19 cellular contexts compared by ENCODE assay signal in genomic region chr1:235315173-235315572, GRCh38. TPM values are rescaled to one million over a fixed set of nuclear protein-coding genes. Genes with fewer than 3 reads are reported as not detected.
A peak's percentile ranks its signal among the peaks of the same experiment; 100 is the strongest.
DNase-seq lines count a peak whose midpoint lies in the region; ATAC-seq, FAIRE-seq and TF ChIP-seq lines count a peak whose summit lies in the region.
"Had no signal": no experiment of that assay in that cellular context is flagged by ENCODE, and none has a peak within 500 bp of the region (broad histone marks: within the 10 kb centered on the region; RNA-seq: fewer than 3 reads in every experiment).

No MANE protein-coding gene starts in this region.

- H3K27ac ChIP-seq in HepG2 (ENCODE audit: extremely low read length, insufficient read depth, low read length) (no peak overlapping the region), right lobe of liver (no peak overlapping the region), K562 (ENCODE audit: extremely low read depth, low read depth, low read length) (no peak overlapping the region), right cardiac atrium (ENCODE audit: low read length) (no peak overlapping the region)
- H3K27ac ChIP-seq: 22Rv1, Peyer's patch had no signal

- in situ Hi-C loops in HepG2 (cut with HindIII; ENCODE audit: extremely low pct_ligation_motif_present, low pct_unique_long_range_greater_than_20kb) = no loop called here
- in situ Hi-C loops in K562 (cut with MboI) = no loop called here

- H2AFZ ChIP-seq in HepG2 (ENCODE audit: low read length) (no peak overlapping the region), K562 (ENCODE audit: low read depth, low read length) (no peak overlapping the region)
- H2AFZ ChIP-seq: GM23338 had no signal

- H3K27ac Mint-ChIP-seq in activated CD4-positive, alpha-beta T cell treated with anti-CD3 and anti-CD28 coated beads, Interleukin-2, amount 10 ng/mL, durations not matched to agents 24 days and 14 days = no peak overlapping the region
- H3K27ac Mint-ChIP-seq: B cell; CD8-positive, alpha-beta T cell; GM23338 had no signal

- no peaks in the 10 kb centered on the region for H3K9me1 ChIP-seq in K562 (ENCODE audit: control insufficient read depth, insufficient read depth, low read length)

- TF ChIP-seq POLR2A in HepG2 (IDR thresholded peaks at IDR 0.05; ENCODE audit: insufficient read depth in 1 of 2, low read depth in 2 of 2, low read length in 2 of 2) (no peak), right lobe of liver (IDR thresholded peaks at IDR 0.05) (no peak), K562 (conservative IDR thresholded peaks at IDR 0.05) (no peak)

- H3K4me1 Mint-ChIP-seq in activated CD4-positive, alpha-beta T cell treated with anti-CD3 and anti-CD28 coated beads, Interleukin-2, amount 10 ng/mL, durations not matched to agents 24 days and 14 days = peaks cover 59% of the 10 kb centered on the region

- no peak for TF ChIP-seq RAD21 in HepG2 (CRISPR knock-in tag; IDR thresholded peaks at IDR 0.05)
- TF ChIP-seq RAD21 in K562 (CRISPR knock-in tag; conservative IDR thresholded peaks at IDR 0.05 in 1 of 2, IDR thresholded peaks at IDR 0.05 in 1 of 2) = no peak

- POLR2A ChIA-PET in HepG2 (lab: Yijun Ruan, JAX) (no interaction called here), K562 (lab: Yijun Ruan, JAX) (interaction anchor here (0.9 to 7.3 kb wide), 5 partner anchors 10 to 40 kb away, joined by 3 to 38 read pairs (median 5); partner anchors contain the start of genes ARID4B and GGPS1)

- no peak overlapping the region for H3K4me3 ChIP-seq in HepG2 (replicated peaks in 1 of 3; ENCODE audit: insufficient read depth in 1 of 3, low read depth in 2 of 3, low read length in 3 of 3)
- no peak overlapping the region for H3K4me3 ChIP-seq in right lobe of liver
- no peak overlapping the region for H3K4me3 ChIP-seq in K562
- no peak overlapping the region for H3K4me3 ChIP-seq in right cardiac atrium (ENCODE audit: low read length)
- H3K4me3 ChIP-seq: GM23338, Peyer's patch had no signal

- TF ChIP-seq EP300 in HepG2 (IDR thresholded peaks at IDR 0.05; ENCODE audit: low read depth in 2 of 2, low read length in 2 of 2) = no peak
- TF ChIP-seq EP300 in HepG2 (CRISPR knock-in tag; IDR thresholded peaks at IDR 0.05; ENCODE audit: borderline replicate concordance) = no peak
- no peak for TF ChIP-seq EP300 in K562 (IDR thresholded peaks at IDR 0.05; ENCODE audit: low read length)

- no peak for FAIRE-seq in HepG2 (lab: Jason Lieb, UNC)
- FAIRE-seq in K562 (lab: Jason Lieb, UNC) = no peak
- FAIRE-seq: GM18507 had no signal

- no peaks in the 10 kb centered on the region for H3K27me3 ChIP-seq in HepG2 (ENCODE audit: control insufficient read depth in 1 of 2, insufficient read depth in 2 of 2, low read length in 2 of 2)
- H3K27me3 ChIP-seq in right lobe of liver = no peaks in the 10 kb centered on the region
- H3K27me3 ChIP-seq in K562 (ENCODE audit: control insufficient read depth in 2 of 2, insufficient read depth in 2 of 2, low read length in 2 of 2) = no peaks in the 10 kb centered on the region
- H3K27me3 ChIP-seq in right cardiac atrium (ENCODE audit: control insufficient read depth, insufficient read depth) = no peaks in the 10 kb centered on the region
- H3K27me3 ChIP-seq: Peyer's patch had no signal

- H3K36me3 ChIP-seq in HepG2 (replicated peaks in 1 of 2; ENCODE audit: control insufficient read depth in 1 of 2, insufficient read depth in 2 of 2, low read length in 2 of 2) (peaks cover 1 to 15% of the 10 kb centered on the region in 2 experiments; a peak in 3 of 5 replicates), right lobe of liver (peaks cover 0 to 5% (median 0%) of the 10 kb centered on the region in 4 donors), K562 (ENCODE audit: control insufficient read depth, insufficient read depth, low read length) (peaks cover 34% of the 10 kb centered on the region)

- peaks cover 31% of the 10 kb centered on the region for H3K36me3 Mint-ChIP-seq in activated CD4-positive, alpha-beta T cell treated with anti-CD3 and anti-CD28 coated beads, Interleukin-2, amount 10 ng/mL, durations not matched to agents 24 days and 14 days (ENCODE audit: low read depth)

- CTCF ChIA-PET in HepG2 (lab: Yijun Ruan, JAX; ENCODE audit: low intra/inter-chr PET ratio, low total read pairs) (no interaction called here), K562 (lab: Yijun Ruan, JAX; ENCODE audit: low intra/inter-chr PET ratio) (no interaction called here)

- DNase-seq in activated CD4-positive, alpha-beta T cell treated with anti-CD3 and anti-CD28 coated beads, Interleukin-2, amount 10 ng/mL, durations not matched to agents 24 days and 14 days = no peak
- no peak for DNase-seq in activated CD4-positive, alpha-beta T cell treated with anti-CD3 and anti-CD28 coated beads for 48 hours
- DNase-seq in HepG2 (ENCODE audit: low spot score) (no peak), right lobe of liver (no peak), K562 (ENCODE audit: extremely low read depth in 1 of 4, low spot score in 3 of 4) (no peak), DMS79 (lab: John Stamatoyannopoulos, UW) (no peak), right cardiac atrium (no peak), nucleus accumbens (lab: John Stamatoyannopoulos, UW) (no peak)
- DNase-seq: CD8-positive, alpha-beta T cell; DMS79 treated with DMSO at 0.1 percent for 48 hours; KG1; NCI-H1092 treated with DMSO at 0.1 percent for 48 hours; NCI-H524; Peyer's patch had no signal

- no peaks in the 10 kb centered on the region for H3K9me3 Mint-ChIP-seq in activated CD4-positive, alpha-beta T cell treated with anti-CD3 and anti-CD28 coated beads, Interleukin-2, amount 10 ng/mL, durations not matched to agents 24 days and 14 days
- H3K9me3 Mint-ChIP-seq: CD8-positive, alpha-beta T cell had no signal

- no peak overlapping the region for H3K9ac ChIP-seq in HepG2 (ENCODE audit: insufficient read depth, low read depth, low read length)
- no peak overlapping the region for H3K9ac ChIP-seq in K562 (ENCODE audit: insufficient read depth in 1 of 2, low read depth in 2 of 2, low read length in 2 of 2)

- peak overlapping the region; percentile 23 for H3K4me3 Mint-ChIP-seq in activated CD4-positive, alpha-beta T cell treated with anti-CD3 and anti-CD28 coated beads, Interleukin-2, amount 10 ng/mL, durations not matched to agents 24 days and 14 days
- H3K4me3 Mint-ChIP-seq: B cell, GM23338 had no signal

- TF ChIP-seq CTCF in HepG2 (CRISPR knock-in tag; IDR thresholded peaks at IDR 0.05) = no peak
- TF ChIP-seq CTCF in right lobe of liver (IDR thresholded peaks at IDR 0.05) = no peak
- no peak for TF ChIP-seq CTCF in K562 (IDR thresholded peaks at IDR 0.05 in 2 of 3, conservative IDR thresholded peaks at IDR 0.05 in 1 of 3; ENCODE audit: insufficient read depth in 2 of 3, low read depth in 1 of 3, low read length in 3 of 3)

- no TSS peak for BruUV-seq in HepG2 (replicated peaks; lab: Mats Ljungman, UMichigan)
- no TSS peak for BruUV-seq in K562 (replicated peaks; lab: Mats Ljungman, UMichigan)

- H3K9me3 ChIP-seq in HepG2 (ENCODE audit: low read length) (no peaks in the 10 kb centered on the region), right lobe of liver (no peaks in the 10 kb centered on the region), K562 (replicated peaks; ENCODE audit: control insufficient read depth, insufficient read depth, low read depth, low read length) (no peaks in the 10 kb centered on the region), right cardiac atrium (ENCODE audit: control insufficient read depth, low read length) (no peaks in the 10 kb centered on the region)
- H3K9me3 ChIP-seq: Peyer's patch had no signal

- H3K4me1 ChIP-seq in HepG2 (ENCODE audit: insufficient read depth, low read length) = peaks cover 48% of the 10 kb centered on the region
- H3K4me1 ChIP-seq in right lobe of liver = peaks cover 0 to 6% (median 3%) of the 10 kb centered on the region in 4 donors
- H3K4me1 ChIP-seq in K562 (replicated peaks in 1 of 2; ENCODE audit: control insufficient read depth in 2 of 2, insufficient read depth in 2 of 2, low read length in 2 of 2) = no peaks in the 10 kb centered on the region; a peak in 2 of 5 replicates
- peaks cover 10% of the 10 kb centered on the region for H3K4me1 ChIP-seq in right cardiac atrium (ENCODE audit: control insufficient read depth, insufficient read depth, low read length)

- H3K4me2 ChIP-seq in HepG2 (ENCODE audit: low read depth, low read length) (no peak overlapping the region), K562 (ENCODE audit: insufficient read depth, low read length) (no peak overlapping the region)
- H3K4me2 ChIP-seq: GM23338 had no signal

- WGBS in HepG2 (ENCODE audit: low lambda C conversion rate) = 97% methylated on average over 5 of the region's 5 CpGs
- 90% methylated on average over 2 of the region's 5 CpGs for WGBS in right lobe of liver (ENCODE audit: insufficient coverage, low coverage, low lambda C conversion rate, missing lambda C conversion rate)
- 78% methylated on average over 5 of the region's 5 CpGs for WGBS in K562 (ENCODE audit: insufficient coverage, low coverage, missing lambda C conversion rate)
- WGBS in right cardiac atrium = 97% methylated on average over 5 of the region's 5 CpGs

- H4K20me1 ChIP-seq in HepG2 (ENCODE audit: insufficient read depth, low read length) (peaks cover 38% of the 10 kb centered on the region), K562 (replicated peaks; ENCODE audit: control insufficient read depth, insufficient read depth, low read length) (no peaks in the 10 kb centered on the region)

- H3K79me2 ChIP-seq in HepG2 (ENCODE audit: insufficient read depth, low read length) (peaks cover 95% of the 10 kb centered on the region), K562 (ENCODE audit: control insufficient read depth, insufficient read depth, low read length) (peaks cover 95% of the 10 kb centered on the region)

- no peaks in the 10 kb centered on the region for H3K27me3 Mint-ChIP-seq in activated CD4-positive, alpha-beta T cell treated with anti-CD3 and anti-CD28 coated beads, Interleukin-2, amount 10 ng/mL, durations not matched to agents 24 days and 14 days
- H3K27me3 Mint-ChIP-seq: B cell had no signal

- ATAC-seq in HepG2 (no peak), right lobe of liver (no peak), K562 (peak; percentile 23), right cardiac atrium (no peak)
- ATAC-seq: CD8-positive, alpha-beta T cell; GM23338; Right ventricle myocardium inferior had no signal

- intact Hi-C loops in activated CD4-positive, alpha-beta T cell treated with anti-CD3 and anti-CD28 coated beads, Interleukin-2, amount 10 ng/mL, durations not matched to agents 24 days and 14 days (cut with micrococcal nuclease) = no loop called here
- intact Hi-C loops in HepG2 (cut with micrococcal nuclease; ENCODE audit: unreplicated experiment) = no loop called here
- intact Hi-C loops in right lobe of liver (cut with DNase I) = no loop called here
- intact Hi-C loops in K562 (cut with micrococcal nuclease) = no loop called here
- intact Hi-C loops in right cardiac atrium (cut with DNase I) = no loop called here

RNA-seq across cellular contexts. Expression of gene ARID4B, which starts 12.8 kb away (rescaled TPM):
- total RNA-seq in activated CD4-positive, alpha-beta T cell treated with anti-CD3 and anti-CD28 coated beads, Interleukin-2, amount 10 ng/mL, durations not matched to agents 24 days and 14 days = 50.8 and 50.9 TPM in 2 replicates
- 24.6 and 26.9 TPM in 2 replicates for total RNA-seq in HepG2 (2016; rRNA removed; fragmentation: Illumina TruSeq; extraction: Trizol)
- 3.6 and 6.4 TPM in 2 replicates for total RNA-seq in HepG2 (2016; cell fraction: cytosol; rRNA removed; fragmentation: Illumina TruSeq; extraction: Trizol; ENCODE audit: low read depth)
- 25.3 and 26.7 TPM in 2 replicates for total RNA-seq in HepG2 (2016; cell fraction: insoluble cytoplasmic fraction; rRNA removed; fragmentation: Illumina TruSeq; extraction: Trizol)
- total RNA-seq in HepG2 (2016; cell fraction: membrane; rRNA removed; fragmentation: Illumina TruSeq; extraction: Trizol) = 6.4 and 8.2 TPM in 2 replicates
- 40.1 and 45.0 TPM in 2 replicates for total RNA-seq in HepG2 (2016; cell fraction: nucleus; rRNA removed; fragmentation: Illumina TruSeq; extraction: Trizol)
- 7.2 and 9.7 TPM in 2 replicates for polyA plus RNA-seq in HepG2 (2011; rRNA removed)
- 3.3 and 4.4 TPM in 2 replicates for polyA plus RNA-seq in HepG2 (2011; cell fraction: cytosol; rRNA removed)
- 12.9 and 13.1 TPM in 2 replicates for polyA plus RNA-seq in HepG2 (2011; cell fraction: nucleus; rRNA removed)
- 13.4 and 18.5 TPM in 2 replicates for polyA plus RNA-seq in HepG2 (2012)
- polyA plus RNA-seq in HepG2 (2016; cell fraction: cytosol; fragmentation: Illumina TruSeq; extraction: Trizol; ENCODE audit: low read depth) = 0.25 and 0.27 TPM in 2 replicates
- polyA plus RNA-seq in HepG2 (2016; cell fraction: insoluble cytoplasmic fraction; fragmentation: Illumina TruSeq; extraction: Trizol; ENCODE audit: low read depth) = 14.8 and 15.4 TPM in 2 replicates
- polyA plus RNA-seq in HepG2 (2016; cell fraction: membrane; fragmentation: Illumina TruSeq; extraction: Trizol; ENCODE audit: low read depth) = 0.92 and 0.98 TPM in 2 replicates
- 30.0 and 32.3 TPM in 2 replicates for polyA plus RNA-seq in HepG2 (2016; cell fraction: nucleus; fragmentation: Illumina TruSeq; extraction: Trizol; ENCODE audit: insufficient read depth, low read depth)
- 9.7 and 16.5 TPM in 2 replicates for polyA minus RNA-seq in HepG2 (2011; rRNA and poly(A)+ RNA removed; ENCODE audit: low replicate concordance)
- polyA minus RNA-seq in HepG2 (2011; cell fraction: cytosol; rRNA and poly(A)+ RNA removed) = 10.8 and 14.8 TPM in 2 replicates
- polyA minus RNA-seq in HepG2 (2011; cell fraction: nucleus; rRNA and poly(A)+ RNA removed) = 73.5 and 86.1 TPM in 2 replicates
- 10 to 100 TPM in 4 of 6 experiments, 1 to 10 TPM in 2; 8.0 to 16.2 (median 11.4) TPM for total RNA-seq in right lobe of liver
- 87.6 and 197 TPM in 2 replicates for total RNA-seq in K562 (2011; cell fraction: chromatin; rRNA removed; ENCODE audit: low replicate concordance)
- 58.9 and 75.1 TPM in 2 replicates for total RNA-seq in K562 (2011; cell fraction: nucleolus; rRNA removed)
- total RNA-seq in K562 (2011; cell fraction: nucleoplasm; rRNA removed) = 72.0 and 86.5 TPM in 2 replicates
- total RNA-seq in K562 (2014; rRNA removed) = 23.6 and 37.2 TPM in 2 replicates
- total RNA-seq in K562 (2014; rRNA removed; fragmentation: Illumina TruSeq; extraction: Trizol) = 37.9 and 42.9 TPM in 2 replicates
- 33.3 and 38.9 TPM in 2 replicates for total RNA-seq in K562 (2015; rRNA removed; fragmentation: Illumina TruSeq; extraction: Trizol)
- total RNA-seq in K562 (2021) = 24.2 and 24.4 TPM in 2 replicates
- polyA plus RNA-seq in K562 (2011; rRNA removed) = 12.3 and 17.7 TPM in 2 replicates
- polyA plus RNA-seq in K562 (2011; cell fraction: cytosol; rRNA removed) = 2.4 and 4.6 TPM in 2 replicates
- polyA plus RNA-seq in K562 (2011; cell fraction: nucleus; rRNA removed) = 22.1 and 25.6 TPM in 2 replicates
- 12.7 and 14.0 TPM in 2 replicates for polyA plus RNA-seq in K562 (2012)
- polyA plus RNA-seq in K562 (2014; fragmentation: Illumina TruSeq; extraction: Trizol) = 16.9 and 18.5 TPM in 2 replicates
- 10 to 100 TPM in 1 of 2 experiments, 1 to 10 TPM in 1; 8.4 to 11.8 TPM for polyA plus RNA-seq in K562 (2014; fragmentation: Nextera tagmentation; extraction: Ambion mirVana)
- polyA plus RNA-seq in K562 (2014; rRNA removed) = 13.1 and 14.3 TPM in 2 replicates
- 50.5 and 54.9 TPM in 2 replicates for polyA minus RNA-seq in K562 (2011; rRNA and poly(A)+ RNA removed)
- 16.7 and 29.3 TPM in 2 replicates for polyA minus RNA-seq in K562 (2011; cell fraction: cytosol; rRNA and poly(A)+ RNA removed)
- polyA minus RNA-seq in K562 (2011; cell fraction: nucleus; rRNA and poly(A)+ RNA removed) = 34.6 and 80.0 TPM in 2 replicates
- total RNA-seq in right cardiac atrium = 10 to 100 TPM; 18.4 to 22.4 (median 21.1) TPM
- polyA plus RNA-seq in right cardiac atrium = 10.8 TPM

RNA-seq across cellular contexts. Expression of gene GGPS1, which starts 13.2 kb away (rescaled TPM):
- total RNA-seq in activated CD4-positive, alpha-beta T cell treated with anti-CD3 and anti-CD28 coated beads, Interleukin-2, amount 10 ng/mL, durations not matched to agents 24 days and 14 days = 30.8 and 33.9 TPM in 2 replicates
- 42.6 and 59.1 TPM in 2 replicates for total RNA-seq in HepG2 (2016; rRNA removed; fragmentation: Illumina TruSeq; extraction: Trizol)
- 21.5 and 21.8 TPM in 2 replicates for total RNA-seq in HepG2 (2016; cell fraction: cytosol; rRNA removed; fragmentation: Illumina TruSeq; extraction: Trizol; ENCODE audit: low read depth)
- total RNA-seq in HepG2 (2016; cell fraction: insoluble cytoplasmic fraction; rRNA removed; fragmentation: Illumina TruSeq; extraction: Trizol) = 38.1 and 62.2 TPM in 2 replicates
- total RNA-seq in HepG2 (2016; cell fraction: membrane; rRNA removed; fragmentation: Illumina TruSeq; extraction: Trizol) = 37.1 and 44.7 TPM in 2 replicates
- 11.9 and 16.2 TPM in 2 replicates for total RNA-seq in HepG2 (2016; cell fraction: nucleus; rRNA removed; fragmentation: Illumina TruSeq; extraction: Trizol)
- polyA plus RNA-seq in HepG2 (2011; rRNA removed) = 25.8 and 28.8 TPM in 2 replicates
- polyA plus RNA-seq in HepG2 (2011; cell fraction: cytosol; rRNA removed) = 12.9 and 22.2 TPM in 2 replicates
- polyA plus RNA-seq in HepG2 (2011; cell fraction: nucleus; rRNA removed) = 4.4 and 11.2 TPM in 2 replicates
- 30.9 and 36.8 TPM in 2 replicates for polyA plus RNA-seq in HepG2 (2012)
- 11.2 and 11.4 TPM in 2 replicates for polyA plus RNA-seq in HepG2 (2016; cell fraction: cytosol; fragmentation: Illumina TruSeq; extraction: Trizol; ENCODE audit: low read depth)
- 59.2 and 60.3 TPM in 2 replicates for polyA plus RNA-seq in HepG2 (2016; cell fraction: insoluble cytoplasmic fraction; fragmentation: Illumina TruSeq; extraction: Trizol; ENCODE audit: low read depth)
- 29.1 and 29.2 TPM in 2 replicates for polyA plus RNA-seq in HepG2 (2016; cell fraction: membrane; fragmentation: Illumina TruSeq; extraction: Trizol; ENCODE audit: low read depth)
- polyA plus RNA-seq in HepG2 (2016; cell fraction: nucleus; fragmentation: Illumina TruSeq; extraction: Trizol; ENCODE audit: insufficient read depth, low read depth) = 24.5 and 28.8 TPM in 2 replicates
- 17.0 and 17.9 TPM in 2 replicates for polyA minus RNA-seq in HepG2 (2011; rRNA and poly(A)+ RNA removed; ENCODE audit: low replicate concordance)
- polyA minus RNA-seq in HepG2 (2011; cell fraction: cytosol; rRNA and poly(A)+ RNA removed) = 15.0 and 19.9 TPM in 2 replicates
- polyA minus RNA-seq in HepG2 (2011; cell fraction: nucleus; rRNA and poly(A)+ RNA removed) = 11.3 and 17.7 TPM in 2 replicates
- 10 to 100 TPM in 4 of 6 experiments, 1 to 10 TPM in 2; 7.8 to 12.1 (median 10.6) TPM for total RNA-seq in right lobe of liver
- 7.8 and 28.4 TPM in 2 replicates for total RNA-seq in K562 (2011; cell fraction: chromatin; rRNA removed; ENCODE audit: low replicate concordance)
- 5.3 and 8.7 TPM in 2 replicates for total RNA-seq in K562 (2011; cell fraction: nucleolus; rRNA removed)
- total RNA-seq in K562 (2011; cell fraction: nucleoplasm; rRNA removed) = 15.0 and 24.5 TPM in 2 replicates
- 18.8 and 29.7 TPM in 2 replicates for total RNA-seq in K562 (2014; rRNA removed)
- 50.3 and 66.8 TPM in 2 replicates for total RNA-seq in K562 (2014; rRNA removed; fragmentation: Illumina TruSeq; extraction: Trizol)
- total RNA-seq in K562 (2015; rRNA removed; fragmentation: Illumina TruSeq; extraction: Trizol) = 35.6 and 36.7 TPM in 2 replicates
- 56.3 and 59.1 TPM in 2 replicates for total RNA-seq in K562 (2021)
- polyA plus RNA-seq in K562 (2011; rRNA removed) = 79.2 and 98.2 TPM in 2 replicates
- 25.8 and 49.3 TPM in 2 replicates for polyA plus RNA-seq in K562 (2011; cell fraction: cytosol; rRNA removed)
- 17.2 and 24.5 TPM in 2 replicates for polyA plus RNA-seq in K562 (2011; cell fraction: nucleus; rRNA removed)
- polyA plus RNA-seq in K562 (2012) = 39.7 and 48.5 TPM in 2 replicates
- polyA plus RNA-seq in K562 (2014; fragmentation: Illumina TruSeq; extraction: Trizol) = 70.4 and 72.1 TPM in 2 replicates
- 100 to 1,000 TPM in 1 of 2 experiments, 10 to 100 TPM in 1; 97.8 to 104 TPM for polyA plus RNA-seq in K562 (2014; fragmentation: Nextera tagmentation; extraction: Ambion mirVana)
- 45.5 and 47.2 TPM in 2 replicates for polyA plus RNA-seq in K562 (2014; rRNA removed)
- polyA minus RNA-seq in K562 (2011; rRNA and poly(A)+ RNA removed) = 53.9 and 65.6 TPM in 2 replicates
- 21.8 and 24.4 TPM in 2 replicates for polyA minus RNA-seq in K562 (2011; cell fraction: cytosol; rRNA and poly(A)+ RNA removed)
- 6.7 and 18.1 TPM in 2 replicates for polyA minus RNA-seq in K562 (2011; cell fraction: nucleus; rRNA and poly(A)+ RNA removed)
- total RNA-seq in right cardiac atrium = 10 to 100 TPM; 29.7 to 33.5 (median 31.0) TPM
- polyA plus RNA-seq in right cardiac atrium = 22.0 TPM

RNA-seq across cellular contexts. Expression of gene TBCE, which starts 52.1 kb away (rescaled TPM):
- total RNA-seq in activated CD4-positive, alpha-beta T cell treated with anti-CD3 and anti-CD28 coated beads, Interleukin-2, amount 10 ng/mL, durations not matched to agents 24 days and 14 days = 24.0 and 24.2 TPM in 2 replicates
- total RNA-seq in HepG2 (2016; rRNA removed; fragmentation: Illumina TruSeq; extraction: Trizol) (25.6 and 33.0 TPM in 2 replicates), right lobe of liver (10 to 100 TPM; 11.2 to 16.6 (median 13.3) TPM), K562 (2014; rRNA removed) (60.0 and 63.6 TPM in 2 replicates), K562 (2014; rRNA removed; fragmentation: Illumina TruSeq; extraction: Trizol) (92.1 and 99.9 TPM in 2 replicates), K562 (2015; rRNA removed; fragmentation: Illumina TruSeq; extraction: Trizol) (78.3 and 87.9 TPM in 2 replicates), K562 (2021) (52.6 and 65.2 TPM in 2 replicates), right cardiac atrium (10 to 100 TPM; 13.3 to 22.3 (median 17.9) TPM)
- total RNA-seq in HepG2 (2016; cell fraction: cytosol; rRNA removed; fragmentation: Illumina TruSeq; extraction: Trizol; ENCODE audit: low read depth) = 14.7 and 15.8 TPM in 2 replicates
- total RNA-seq in HepG2 (2016; cell fraction: insoluble cytoplasmic fraction; rRNA removed; fragmentation: Illumina TruSeq; extraction: Trizol) = 26.3 and 39.6 TPM in 2 replicates
- total RNA-seq in HepG2 (2016; cell fraction: membrane; rRNA removed; fragmentation: Illumina TruSeq; extraction: Trizol) = 11.4 and 12.5 TPM in 2 replicates
- 21.0 and 25.5 TPM in 2 replicates for total RNA-seq in HepG2 (2016; cell fraction: nucleus; rRNA removed; fragmentation: Illumina TruSeq; extraction: Trizol)
- polyA plus RNA-seq in HepG2 (2011; rRNA removed) (24.4 and 31.1 TPM in 2 replicates), K562 (2011; rRNA removed) (61.7 and 87.9 TPM in 2 replicates), K562 (2014; fragmentation: Illumina TruSeq; extraction: Trizol) (68.8 and 81.8 TPM in 2 replicates), K562 (2014; fragmentation: Nextera tagmentation; extraction: Ambion mirVana) (10 to 100 TPM; 59.0 to 89.8 TPM), K562 (2014; rRNA removed) (79.5 and 82.1 TPM in 2 replicates), right cardiac atrium (17.2 TPM)
- polyA plus RNA-seq in HepG2 (2011; cell fraction: cytosol; rRNA removed) = 15.6 and 21.0 TPM in 2 replicates
- polyA plus RNA-seq in HepG2 (2011; cell fraction: nucleus; rRNA removed) = 26.3 and 27.5 TPM in 2 replicates
- polyA plus RNA-seq in HepG2 (2012) = 35.3 and 48.1 TPM in 2 replicates
- 5.5 and 5.9 TPM in 2 replicates for polyA plus RNA-seq in HepG2 (2016; cell fraction: cytosol; fragmentation: Illumina TruSeq; extraction: Trizol; ENCODE audit: low read depth)
- polyA plus RNA-seq in HepG2 (2016; cell fraction: insoluble cytoplasmic fraction; fragmentation: Illumina TruSeq; extraction: Trizol; ENCODE audit: low read depth) = 33.2 and 36.2 TPM in 2 replicates
- polyA plus RNA-seq in HepG2 (2016; cell fraction: membrane; fragmentation: Illumina TruSeq; extraction: Trizol; ENCODE audit: low read depth) = 7.0 and 7.4 TPM in 2 replicates
- 60.6 and 63.9 TPM in 2 replicates for polyA plus RNA-seq in HepG2 (2016; cell fraction: nucleus; fragmentation: Illumina TruSeq; extraction: Trizol; ENCODE audit: insufficient read depth, low read depth)
- polyA minus RNA-seq in HepG2 (2011; rRNA and poly(A)+ RNA removed; ENCODE audit: low replicate concordance) = 9.1 and 14.9 TPM in 2 replicates
- 13.1 and 16.3 TPM in 2 replicates for polyA minus RNA-seq in HepG2 (2011; cell fraction: cytosol; rRNA and poly(A)+ RNA removed)
- polyA minus RNA-seq in HepG2 (2011; cell fraction: nucleus; rRNA and poly(A)+ RNA removed) = 44.9 and 47.3 TPM in 2 replicates
- total RNA-seq in K562 (2011; cell fraction: chromatin; rRNA removed; ENCODE audit: low replicate concordance) = 145 and 291 TPM in 2 replicates
- 78.7 and 90.9 TPM in 2 replicates for total RNA-seq in K562 (2011; cell fraction: nucleolus; rRNA removed)
- total RNA-seq in K562 (2011; cell fraction: nucleoplasm; rRNA removed) = 144 and 194 TPM in 2 replicates
- polyA plus RNA-seq in K562 (2011; cell fraction: cytosol; rRNA removed) = 20.2 and 36.7 TPM in 2 replicates
- polyA plus RNA-seq in K562 (2011; cell fraction: nucleus; rRNA removed) = 52.8 and 66.0 TPM in 2 replicates
- polyA plus RNA-seq in K562 (2012) = 45.4 and 64.8 TPM in 2 replicates
- polyA minus RNA-seq in K562 (2011; rRNA and poly(A)+ RNA removed) = 77.0 and 80.4 TPM in 2 replicates
- polyA minus RNA-seq in K562 (2011; cell fraction: cytosol; rRNA and poly(A)+ RNA removed) = 15.1 and 27.1 TPM in 2 replicates
- polyA minus RNA-seq in K562 (2011; cell fraction: nucleus; rRNA and poly(A)+ RNA removed) = 46.2 and 58.9 TPM in 2 replicates
